35 cellular contexts compared by ENCODE assay signal in the genomic region with DNA sequence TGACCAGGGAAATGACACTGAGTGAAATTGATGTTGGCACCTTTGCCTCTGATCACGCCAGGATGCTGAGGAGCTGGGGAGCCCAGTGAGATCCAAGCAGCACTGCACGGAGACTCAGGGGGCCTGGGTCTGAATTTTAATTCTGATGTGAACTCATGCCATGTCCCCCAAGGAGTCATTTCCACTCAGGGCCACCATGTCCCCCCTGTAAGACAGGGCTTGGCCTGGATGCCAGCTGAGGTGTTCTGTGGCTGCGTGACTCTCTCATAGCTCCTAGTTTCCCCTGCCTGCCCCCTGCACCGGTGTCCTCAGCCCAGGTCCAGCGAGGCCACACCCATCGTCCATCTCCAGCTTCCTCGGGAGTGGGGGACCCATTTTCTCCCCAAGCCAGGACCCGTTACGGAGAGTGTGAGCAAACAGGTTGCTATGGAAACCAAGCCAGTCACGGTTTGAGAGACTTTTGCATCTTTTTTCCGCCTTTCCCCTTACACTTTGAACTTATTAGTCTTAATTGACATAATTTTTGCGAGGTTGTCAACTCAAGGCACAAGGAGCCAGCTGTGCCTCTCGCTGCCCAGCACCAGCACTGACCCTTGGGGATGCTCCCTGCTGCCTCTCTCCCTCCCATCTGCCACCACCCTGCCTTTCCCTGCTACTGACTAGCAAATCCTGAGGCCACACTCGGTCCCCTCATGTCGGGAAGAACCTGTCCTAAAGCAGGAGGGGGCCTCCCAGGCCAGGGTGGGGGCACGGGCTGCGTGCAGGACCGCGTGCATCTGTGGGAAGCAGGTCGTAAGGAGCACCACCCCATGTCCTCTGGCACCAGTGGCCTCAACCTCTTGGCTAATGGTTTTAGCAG.
"Had no signal": no experiment of that assay in that cellular context is flagged by ENCODE, and none has a peak within 500 bp of the region (broad histone marks: within the 10 kb centered on the region; RNA-seq: fewer than 3 reads in every experiment).

No MANE protein-coding gene starts in this region.

- H3K79me2 ChIP-seq: hepatocyte had no signal

- ATAC-seq: activated CD4-positive, CD25-positive, alpha-beta regulatory T cell treated with anti-CD3 and anti-CD28 coated beads, Interleukin-2, amount 50 U/mL, for 24 hours; gastrocnemius medialis; sciatic nerve; stimulated activated effector memory CD8-positive, alpha-beta T cell treated with anti-CD3 and anti-CD28 coated beads, Interleukin-12 subunit alpha, Interleukin-12 subunit beta, amount 100 ng/mL, for 72 hours; T-helper 17 cell had no signal

- H3K4me2 ChIP-seq: hepatocyte had no signal

- DNase-seq: activated CD4-positive, alpha-beta memory T cell treated with anti-CD3 and anti-CD28 coated beads, Interleukin-2, amount 10 ng/mL, durations not matched to agents 7 days and 5 days; activated CD4-positive, alpha-beta T cell treated with anti-CD3 and anti-CD28 coated beads, Interleukin-2, amount 10 ng/mL, durations not matched to agents 24 days and 14 days; activated CD8-positive, alpha-beta memory T cell treated with anti-CD3 and anti-CD28 coated beads, Interleukin-2, amount 50 U/mL, for 48 hours; activated gamma-delta T cell; activated naive CD4-positive, alpha-beta T cell treated with anti-CD3 and anti-CD28 coated beads, Interleukin-2, amount 10 ng/mL, durations not matched to agents 7 days and 5 days; activated naive CD8-positive, alpha-beta T cell treated with anti-CD3 and anti-CD28 coated beads, Interleukin-2, amount 10 ng/mL, durations not matched to agents 7 days and 5 days; activated T-cell treated with anti-CD3 and anti-CD28 coated beads, Interleukin-2, amount 50 U/mL, for 24 hours; cerebellar nuclear complex; dorsolateral prefrontal cortex; effector memory CD4-positive, alpha-beta T cell; erythroblast; gastrocnemius medialis; islet precursor cell; left ventricle myocardium inferior; mucosa of descending colon; nephron progenitor cell; occipital lobe; stimulated activated CD4-positive, alpha-beta T cell treated with anti-CD3 and anti-CD28 coated beads, Interleukin-4, amount 100 ng/mL, for 24 hours; T-helper 17 cell; T1000; WERI-Rb-1 had no signal

- H3K4me1 Mint-ChIP-seq: activated CD4-positive, alpha-beta memory T cell treated with anti-CD3 and anti-CD28 coated beads, Interleukin-2, amount 10 ng/mL, durations not matched to agents 7 days and 5 days; activated CD4-positive, alpha-beta T cell treated with anti-CD3 and anti-CD28 coated beads, Interleukin-2, amount 10 ng/mL, durations not matched to agents 24 days and 14 days; activated naive CD4-positive, alpha-beta T cell treated with anti-CD3 and anti-CD28 coated beads, Interleukin-2, amount 10 ng/mL, durations not matched to agents 7 days and 5 days; activated naive CD8-positive, alpha-beta T cell treated with anti-CD3 and anti-CD28 coated beads, Interleukin-2, amount 10 ng/mL, durations not matched to agents 7 days and 5 days; stimulated activated effector memory CD8-positive, alpha-beta T cell treated with anti-CD3 and anti-CD28 coated beads, Interleukin-12 subunit alpha, Interleukin-12 subunit beta, amount 100 ng/mL, for 72 hours; T-helper 17 cell had no signal

- H3K9me3 ChIP-seq: ascending aorta, gastrocnemius medialis, left ventricle myocardium inferior, mucosa of descending colon, thoracic aorta, vagina had no signal

- H3K9me3 Mint-ChIP-seq: activated CD4-positive, alpha-beta memory T cell treated with anti-CD3 and anti-CD28 coated beads, Interleukin-2, amount 10 ng/mL, durations not matched to agents 7 days and 5 days; activated CD4-positive, alpha-beta T cell treated with anti-CD3 and anti-CD28 coated beads, Interleukin-2, amount 10 ng/mL, durations not matched to agents 24 days and 14 days; activated naive CD4-positive, alpha-beta T cell treated with anti-CD3 and anti-CD28 coated beads, Interleukin-2, amount 10 ng/mL, durations not matched to agents 7 days and 5 days; activated naive CD8-positive, alpha-beta T cell treated with anti-CD3 and anti-CD28 coated beads, Interleukin-2, amount 10 ng/mL, durations not matched to agents 7 days and 5 days; activated T-cell treated with anti-CD3 and anti-CD28 coated beads, Interleukin-2, amount 50 U/mL, for 24 hours; brain; nephron progenitor cell; stimulated activated effector memory CD8-positive, alpha-beta T cell treated with anti-CD3 and anti-CD28 coated beads, Interleukin-12 subunit alpha, Interleukin-12 subunit beta, amount 100 ng/mL, for 72 hours; stimulated activated naive CD8-positive, alpha-beta T cell treated with anti-CD3 and anti-CD28 coated beads, Interleukin-15, Interleukin-2, amounts not matched to agents 100 ng/mL and 50 ng/mL, for 24 hours; type B pancreatic cell had no signal

- H3K4me3 Mint-ChIP-seq: activated CD4-positive, alpha-beta memory T cell treated with anti-CD3 and anti-CD28 coated beads, Interleukin-2, amount 10 ng/mL, durations not matched to agents 7 days and 5 days; activated CD4-positive, alpha-beta T cell treated with anti-CD3 and anti-CD28 coated beads, Interleukin-2, amount 10 ng/mL, durations not matched to agents 24 days and 14 days; activated naive CD4-positive, alpha-beta T cell treated with anti-CD3 and anti-CD28 coated beads, Interleukin-2, amount 10 ng/mL, durations not matched to agents 7 days and 5 days; activated naive CD8-positive, alpha-beta T cell treated with anti-CD3 and anti-CD28 coated beads, Interleukin-2, amount 10 ng/mL, durations not matched to agents 7 days and 5 days; activated T-cell treated with anti-CD3 and anti-CD28 coated beads, Interleukin-2, amount 50 U/mL, for 24 hours; nephron progenitor cell; stimulated activated effector memory CD8-positive, alpha-beta T cell treated with anti-CD3 and anti-CD28 coated beads, Interleukin-12 subunit alpha, Interleukin-12 subunit beta, amount 100 ng/mL, for 72 hours; stimulated activated naive CD8-positive, alpha-beta T cell treated with anti-CD3 and anti-CD28 coated beads, Interleukin-15, Interleukin-2, amounts not matched to agents 100 ng/mL and 50 ng/mL, for 24 hours; T-helper 17 cell; type B pancreatic cell had no signal

- H3K27me3 ChIP-seq: ascending aorta, cardiac muscle cell, gastrocnemius medialis, vagina had no signal

- H3K36me3 Mint-ChIP-seq: activated naive CD4-positive, alpha-beta T cell treated with anti-CD3 and anti-CD28 coated beads, Interleukin-2, amount 10 ng/mL, durations not matched to agents 7 days and 5 days; activated naive CD8-positive, alpha-beta T cell treated with anti-CD3 and anti-CD28 coated beads, Interleukin-2, amount 10 ng/mL, durations not matched to agents 7 days and 5 days; brain; stimulated activated effector memory CD8-positive, alpha-beta T cell treated with anti-CD3 and anti-CD28 coated beads, Interleukin-12 subunit alpha, Interleukin-12 subunit beta, amount 100 ng/mL, for 72 hours; type B pancreatic cell had no signal

- H3K27ac ChIP-seq: ascending aorta, cardiac muscle cell, coronary artery, dorsolateral prefrontal cortex, gastrocnemius medialis, hepatocyte, left ventricle myocardium inferior, skin epidermis, thoracic aorta, vagina, WERI-Rb-1 had no signal

- H3K4me3 ChIP-seq: ascending aorta, cardiac muscle cell, coronary artery, dorsolateral prefrontal cortex, gastrocnemius medialis, hepatocyte, left ventricle myocardium inferior, lung, mucosa of descending colon, skin epidermis, thoracic aorta, vagina had no signal

- H3K27me3 Mint-ChIP-seq: activated CD4-positive, alpha-beta memory T cell treated with anti-CD3 and anti-CD28 coated beads, Interleukin-2, amount 10 ng/mL, durations not matched to agents 7 days and 5 days; activated CD4-positive, alpha-beta T cell treated with anti-CD3 and anti-CD28 coated beads, Interleukin-2, amount 10 ng/mL, durations not matched to agents 24 days and 14 days; activated naive CD8-positive, alpha-beta T cell treated with anti-CD3 and anti-CD28 coated beads, Interleukin-2, amount 10 ng/mL, durations not matched to agents 7 days and 5 days; activated T-cell treated with anti-CD3 and anti-CD28 coated beads, Interleukin-2, amount 50 U/mL, for 24 hours; stimulated activated naive CD8-positive, alpha-beta T cell treated with anti-CD3 and anti-CD28 coated beads, Interleukin-15, Interleukin-2, amounts not matched to agents 100 ng/mL and 50 ng/mL, for 24 hours had no signal

- H3K27ac Mint-ChIP-seq: activated CD4-positive, alpha-beta memory T cell treated with anti-CD3 and anti-CD28 coated beads, Interleukin-2, amount 10 ng/mL, durations not matched to agents 7 days and 5 days; activated CD4-positive, alpha-beta T cell treated with anti-CD3 and anti-CD28 coated beads, Interleukin-2, amount 10 ng/mL, durations not matched to agents 24 days and 14 days; activated naive CD4-positive, alpha-beta T cell treated with anti-CD3 and anti-CD28 coated beads, Interleukin-2, amount 10 ng/mL, durations not matched to agents 7 days and 5 days; activated naive CD8-positive, alpha-beta T cell treated with anti-CD3 and anti-CD28 coated beads, Interleukin-2, amount 10 ng/mL, durations not matched to agents 7 days and 5 days; activated T-cell treated with anti-CD3 and anti-CD28 coated beads, Interleukin-2, amount 50 U/mL, for 24 hours; nephron progenitor cell; stimulated activated effector memory CD8-positive, alpha-beta T cell treated with anti-CD3 and anti-CD28 coated beads, Interleukin-12 subunit alpha, Interleukin-12 subunit beta, amount 100 ng/mL, for 72 hours; stimulated activated naive CD8-positive, alpha-beta T cell treated with anti-CD3 and anti-CD28 coated beads, Interleukin-15, Interleukin-2, amounts not matched to agents 100 ng/mL and 50 ng/mL, for 24 hours; T-helper 17 cell; type B pancreatic cell had no signal

- H3K36me3 ChIP-seq: ascending aorta, cardiac muscle cell, gastrocnemius medialis, left ventricle myocardium inferior, thoracic aorta, vagina had no signal

- H2AFZ ChIP-seq: hepatocyte had no signal

- H3K4me1 ChIP-seq: ascending aorta, gastrocnemius medialis, vagina had no signal
